In genomic region chr10:6305762-6306321, GRCh38 we compare ENCODE assay signal across 18 cellular contexts.
"Had no signal": no experiment of that assay in that cellular context is flagged by ENCODE, and none has a peak within 500 bp of the region (broad histone marks: within the 10 kb centered on the region; RNA-seq: fewer than 3 reads in every experiment).

No MANE protein-coding gene starts in this region.

- ATAC-seq: activated CD8-positive, alpha-beta memory T cell treated with anti-CD3 and anti-CD28 coated beads, Interleukin-2, amount 10 ng/mL, durations not matched to agents 7 days and 5 days; left colon had no signal

- H3K27ac ChIP-seq: breast epithelium, esophagus muscularis mucosa, uterus had no signal

- H3K27ac Mint-ChIP-seq: activated CD8-positive, alpha-beta memory T cell treated with anti-CD3 and anti-CD28 coated beads, Interleukin-2, amount 10 ng/mL, durations not matched to agents 7 days and 5 days; activated naive CD8-positive, alpha-beta T cell treated with anti-CD3 and anti-CD28 coated beads, Interleukin-2, amount 10 ng/mL, durations not matched to agents 7 days and 5 days; activated T-cell treated with anti-CD3 and anti-CD28 coated beads, Interleukin-2, amount 50 U/mL, for 24 hours had no signal

- H3K4me3 ChIP-seq: breast epithelium, dorsolateral prefrontal cortex, esophagus muscularis mucosa, ovary, stomach, uterus had no signal

- FAIRE-seq: endometrium had no signal

- H3K9me3 ChIP-seq: esophagus muscularis mucosa, uterus had no signal

- DNase-seq: activated CD8-positive, alpha-beta memory T cell treated with anti-CD3 and anti-CD28 coated beads, Interleukin-2, amount 10 ng/mL, durations not matched to agents 7 days and 5 days; activated gamma-delta T cell; activated naive CD8-positive, alpha-beta T cell treated with anti-CD3 and anti-CD28 coated beads, Interleukin-2, amount 10 ng/mL, durations not matched to agents 7 days and 5 days; activated T-cell treated with anti-CD3 and anti-CD28 coated beads, Interleukin-2, amount 50 U/mL, for 24 hours; anterior cingulate cortex; dorsolateral prefrontal cortex; foreskin fibroblast; left colon; ovary; stimulated activated CD4-positive, alpha-beta T cell treated with anti-CD3 and anti-CD28 coated beads, Interleukin-4, amount 100 ng/mL, for 1 hour; stimulated activated CD8-positive, alpha-beta memory T cell treated with anti-CD3 and anti-CD28 coated beads, Interleukin-4, amount 100 ng/mL, for 48 hours; stomach; T-helper 2 cell; uterus had no signal

- H3K36me3 ChIP-seq: breast epithelium, esophagus muscularis mucosa, ovary, stomach, uterus had no signal

- H3K27me3 Mint-ChIP-seq: activated CD8-positive, alpha-beta memory T cell treated with anti-CD3 and anti-CD28 coated beads, Interleukin-2, amount 10 ng/mL, durations not matched to agents 7 days and 5 days; activated naive CD8-positive, alpha-beta T cell treated with anti-CD3 and anti-CD28 coated beads, Interleukin-2, amount 10 ng/mL, durations not matched to agents 7 days and 5 days; activated T-cell treated with anti-CD3 and anti-CD28 coated beads, Interleukin-2, amount 50 U/mL, for 24 hours had no signal

- H3K4me1 ChIP-seq: breast epithelium, esophagus muscularis mucosa, uterus had no signal

- H3K4me3 Mint-ChIP-seq: activated CD8-positive, alpha-beta memory T cell treated with anti-CD3 and anti-CD28 coated beads, Interleukin-2, amount 10 ng/mL, durations not matched to agents 7 days and 5 days; activated naive CD8-positive, alpha-beta T cell treated with anti-CD3 and anti-CD28 coated beads, Interleukin-2, amount 10 ng/mL, durations not matched to agents 7 days and 5 days; activated T-cell treated with anti-CD3 and anti-CD28 coated beads, Interleukin-2, amount 50 U/mL, for 24 hours; neural crest cell had no signal

- H3K27me3 ChIP-seq: breast epithelium, dorsolateral prefrontal cortex, esophagus muscularis mucosa, ovary, stomach, uterus had no signal

- H3K9me3 Mint-ChIP-seq: neural crest cell had no signal
